Comparison of ENCODE assay signal across 1 cellular context in genomic region chr22:30591588-30592359, GRCh38.
TF ChIP-seq lines count a peak whose summit lies in the region.

Gene PES1, minus strand, starts transcription at chr22:30591910. Its CDS starts 77 bp downstream, at chr22:30591833.

TF ChIP-seq in K562, 482 proteins besides CTCF, POLR2A, EP300 and RAD21 (continued from another document):
- TF ChIP-seq TFAP4 (CRISPR knock-in tag; IDR thresholded peaks at IDR 0.05; ENCODE audit: borderline replicate concordance) (peak; percentile 53; the same call in 1 of the 2 replicates), DNMT1 (IDR thresholded peaks at IDR 0.05) (no peak), PHF8 (IDR thresholded peaks at IDR 0.05; ENCODE audit: borderline replicate concordance, low read length) (peak; percentile 54; the same call in 1 of the 2 replicates), GABPA (tag; conservative IDR thresholded peaks at IDR 0.05; ENCODE audit: low read depth) (peak; percentile 78), KLF13 (tag; IDR thresholded peaks at IDR 0.05; ENCODE audit: borderline replicate concordance, low read depth) (no peak), FOSL1 (tag; conservative IDR thresholded peaks at IDR 0.05) (peak; percentile 73), CHD2 (IDR thresholded peaks at IDR 0.05; ENCODE audit: low read depth, low read length) (no peak), E2F6 (IDR thresholded peaks at IDR 0.05; ENCODE audit: borderline replicate concordance in 1 of 2, extremely low read depth in 1 of 2, insufficient read depth in 1 of 2, insufficient read length in 1 of 2, low read depth in 1 of 2, low read length in 1 of 2, poor library complexity in 1 of 2, severe bottlenecking in 1 of 2) (peak; percentile 31 to 65), JUN (IDR thresholded peaks at IDR 0.05; ENCODE audit: borderline replicate concordance, low read depth, low read length) (0 out of 2 replicates have a peak, but pooled peaks have one; percentile 50), JUN (CRISPR knock-in tag; IDR thresholded peaks at IDR 0.05; ENCODE audit: borderline replicate concordance) (no peak), BMI1 (IDR thresholded peaks at IDR 0.05; ENCODE audit: low read length) (peak; percentile 99)
